9 cellular contexts compared by ENCODE assay signal in the genomic region with DNA sequence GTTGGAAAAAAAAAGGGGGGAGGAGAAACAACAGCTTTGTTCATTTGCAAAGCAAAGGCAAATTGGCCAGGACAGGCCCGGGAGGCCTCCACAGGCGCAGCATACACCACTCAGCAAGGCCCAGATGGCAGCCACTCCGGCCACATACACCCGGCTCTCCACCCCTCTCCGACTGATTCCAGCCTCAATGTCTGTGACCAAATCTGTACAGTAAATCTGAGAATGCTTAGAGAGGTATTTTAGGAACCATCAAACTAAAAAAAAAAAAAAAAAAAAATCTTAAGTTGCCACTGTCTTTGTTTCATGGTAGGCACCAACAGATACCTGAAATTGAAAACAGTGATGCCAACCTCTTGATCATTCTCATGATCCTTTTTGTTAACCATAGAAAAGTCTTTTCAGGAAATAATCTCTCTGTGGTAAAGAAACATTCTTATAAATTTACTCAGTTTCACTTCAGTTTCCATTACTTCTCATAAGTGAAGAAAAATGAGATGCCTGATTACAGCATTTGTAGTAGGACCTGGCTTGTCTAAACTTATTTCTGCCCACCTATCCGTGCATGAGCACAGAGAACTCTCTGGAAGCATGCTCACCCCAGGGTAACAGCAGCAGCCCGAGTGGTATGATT. TPM values are rescaled to one million over a fixed set of nuclear protein-coding genes. Genes with fewer than 3 reads are reported as not detected.
A peak's percentile ranks its signal among the peaks of the same experiment; 100 is the strongest.
DNase-seq lines count a peak whose midpoint lies in the region; ATAC-seq and TF ChIP-seq lines count a peak whose summit lies in the region.
"Had no signal": no experiment of that assay in that cellular context is flagged by ENCODE, and none has a peak within 500 bp of the region (broad histone marks: within the 10 kb centered on the region; RNA-seq: fewer than 3 reads in every experiment).

No MANE protein-coding gene starts in this region.

- H3K79me1 ChIP-seq in mesendoderm (ENCODE audit: low read length) = peaks cover 6% of the 10 kb centered on the region

- no peaks in the 10 kb centered on the region for H3K36me3 ChIP-seq in mesendoderm (ENCODE audit: control insufficient read depth, insufficient read depth, low read length)

- no CpG with 5 or more reads among the region's 7 CpGs for WGBS in mesendoderm (ENCODE audit: extremely low coverage, insufficient coverage, low lambda C conversion rate)

- ATAC-seq in HG02798 (IDR thresholded peaks at IDR 0.05; ENCODE audit: poor library complexity, unreplicated experiment) (peak; percentile 72), activated B cell treated with CpG ODN at 0.5 μM for 24 hours (ENCODE audit: low read depth) (peak; percentile 23), left cardiac atrium (no peak)
- peak; percentile 34 for ATAC-seq in stimulated activated naive CD8-positive, alpha-beta T cell treated with anti-CD3 and anti-CD28 coated beads, Interleukin-15, Interleukin-2, amounts not matched to agents 100 U/mL and 50 U/mL, for 24 hours
- ATAC-seq: HepG2 had no signal

- POLR2A ChIA-PET in activated CD4-positive, alpha-beta memory T cell treated with anti-CD3 and anti-CD28 coated beads for 36 hours (lab: Charles Lee) = no interaction called here
- POLR2A ChIA-PET in activated CD4-positive, alpha-beta memory T cell treated with anti-CD3 and anti-CD28 coated beads, Interleukin-2, amount 10 ng/mL, durations not matched to agents 7 days and 5 days (lab: Charles Lee) = interaction anchor here (1.4 to 5.4 kb wide), 3 partner anchors 12 to 23 kb away, joined by 4 to 32 read pairs (median 4); no protein-coding TSS in a partner anchor
- POLR2A ChIA-PET in activated B cell treated with CpG ODN at 0.5 μM for 24 hours (lab: Charles Lee) = interaction anchor here (0.5 to 2.0 kb wide), 7 partner anchors 11 to 99 kb away, joined by 3 to 6 read pairs (median 3); a partner anchor contains a TSS

- intact Hi-C loops in activated CD4-positive, alpha-beta memory T cell treated with anti-CD3 and anti-CD28 coated beads for 36 hours (cut with micrococcal nuclease) = loop anchor here (1.0 to 10.0 kb wide), 4 partner anchors 12 to 151 kb away; no protein-coding TSS in a partner anchor
- intact Hi-C loops in activated B cell treated with CpG ODN at 0.5 μM for 24 hours (cut with micrococcal nuclease) = loop anchor here (1.0 kb wide), 2 partner anchors 12 to 72 kb away; no protein-coding TSS in a partner anchor
- intact Hi-C loops in left cardiac atrium (cut with DNase I) = no loop called here

- H3K27me3 Mint-ChIP-seq in activated CD4-positive, alpha-beta memory T cell treated with anti-CD3 and anti-CD28 coated beads for 36 hours = peaks cover 33% of the 10 kb centered on the region
- H3K27me3 Mint-ChIP-seq in activated CD4-positive, alpha-beta memory T cell treated with anti-CD3 and anti-CD28 coated beads, Interleukin-2, amount 10 ng/mL, durations not matched to agents 7 days and 5 days = peaks cover 1% of the 10 kb centered on the region
- no peaks in the 10 kb centered on the region for H3K27me3 Mint-ChIP-seq in activated B cell treated with CpG ODN at 0.5 μM for 24 hours

- no peak overlapping the region for H3K4me3 ChIP-seq in mesendoderm (ENCODE audit: low read length)

- CTCF ChIA-PET in activated CD4-positive, alpha-beta memory T cell treated with anti-CD3 and anti-CD28 coated beads for 36 hours (lab: Charles Lee) = interaction anchor here (1.0 kb wide), 1 partner anchor 82 kb away, joined by 4 read pairs; no protein-coding TSS in a partner anchor
- CTCF ChIA-PET in activated CD4-positive, alpha-beta memory T cell treated with anti-CD3 and anti-CD28 coated beads, Interleukin-2, amount 10 ng/mL, durations not matched to agents 7 days and 5 days (lab: Charles Lee) = no interaction called here
- CTCF ChIA-PET in activated B cell treated with CpG ODN at 0.5 μM for 24 hours (lab: Charles Lee) = interaction anchor here (1.1 kb wide), 1 partner anchor 23 kb away, joined by 3 read pairs; no protein-coding TSS in a partner anchor

- no peak overlapping the region for H2BK5ac ChIP-seq in mesendoderm (ENCODE audit: low read length)

- peaks cover 8% of the 10 kb centered on the region for H3K36me3 Mint-ChIP-seq in activated CD4-positive, alpha-beta memory T cell treated with anti-CD3 and anti-CD28 coated beads for 36 hours
- H3K36me3 Mint-ChIP-seq in activated CD4-positive, alpha-beta memory T cell treated with anti-CD3 and anti-CD28 coated beads, Interleukin-2, amount 10 ng/mL, durations not matched to agents 7 days and 5 days (ENCODE audit: low read depth) = peaks cover 44% of the 10 kb centered on the region
- H3K36me3 Mint-ChIP-seq in activated B cell treated with CpG ODN at 0.5 μM for 24 hours (ENCODE audit: low read depth) = peaks cover 53% of the 10 kb centered on the region

- no peak overlapping the region for H2BK120ac ChIP-seq in mesendoderm (ENCODE audit: low read depth, low read length)

- H3K9me3 Mint-ChIP-seq in activated CD4-positive, alpha-beta memory T cell treated with anti-CD3 and anti-CD28 coated beads for 36 hours = no peaks in the 10 kb centered on the region
- H3K9me3 Mint-ChIP-seq in activated CD4-positive, alpha-beta memory T cell treated with anti-CD3 and anti-CD28 coated beads, Interleukin-2, amount 10 ng/mL, durations not matched to agents 7 days and 5 days = no peaks in the 10 kb centered on the region
- no peaks in the 10 kb centered on the region for H3K9me3 Mint-ChIP-seq in activated B cell treated with CpG ODN at 0.5 μM for 24 hours

- peaks cover 85% of the 10 kb centered on the region for H3K4me1 Mint-ChIP-seq in activated CD4-positive, alpha-beta memory T cell treated with anti-CD3 and anti-CD28 coated beads for 36 hours (ENCODE audit: low read depth)
- H3K4me1 Mint-ChIP-seq in activated CD4-positive, alpha-beta memory T cell treated with anti-CD3 and anti-CD28 coated beads, Interleukin-2, amount 10 ng/mL, durations not matched to agents 7 days and 5 days = peaks cover 86% of the 10 kb centered on the region
- H3K4me1 Mint-ChIP-seq in activated B cell treated with CpG ODN at 0.5 μM for 24 hours = peaks cover 99% of the 10 kb centered on the region

- H3K56ac ChIP-seq in mesendoderm (ENCODE audit: low read length) = no peak overlapping the region

- no peak overlapping the region for H2BK15ac ChIP-seq in mesendoderm (replicated peaks; ENCODE audit: low read depth)

- no peak overlapping the region for H4K8ac ChIP-seq in mesendoderm (ENCODE audit: low read depth, low read length)

- peaks cover 26% of the 10 kb centered on the region for H3K27me3 ChIP-seq in mesendoderm (ENCODE audit: insufficient read depth, low read length, poor library complexity)

- H3K79me2 ChIP-seq in mesendoderm (ENCODE audit: control insufficient read depth, insufficient read depth, low read length) = no peaks in the 10 kb centered on the region

- H3K18ac ChIP-seq in mesendoderm (ENCODE audit: low read length) = no peak overlapping the region

- no peak overlapping the region for H4K5ac ChIP-seq in mesendoderm (ENCODE audit: low read length)

- H3K4me3 Mint-ChIP-seq in activated CD4-positive, alpha-beta memory T cell treated with anti-CD3 and anti-CD28 coated beads for 36 hours = no peak overlapping the region
- H3K4me3 Mint-ChIP-seq in activated CD4-positive, alpha-beta memory T cell treated with anti-CD3 and anti-CD28 coated beads, Interleukin-2, amount 10 ng/mL, durations not matched to agents 7 days and 5 days = no peak overlapping the region
- H3K4me3 Mint-ChIP-seq in activated B cell treated with CpG ODN at 0.5 μM for 24 hours = peak overlapping the region; percentile 59

- no peak overlapping the region for H3K4me2 ChIP-seq in mesendoderm (ENCODE audit: low read length)

- no peak overlapping the region for H3K27ac Mint-ChIP-seq in activated CD4-positive, alpha-beta memory T cell treated with anti-CD3 and anti-CD28 coated beads for 36 hours
- H3K27ac Mint-ChIP-seq in activated CD4-positive, alpha-beta memory T cell treated with anti-CD3 and anti-CD28 coated beads, Interleukin-2, amount 10 ng/mL, durations not matched to agents 7 days and 5 days = no peak overlapping the region
- peak overlapping the region; percentile 68 for H3K27ac Mint-ChIP-seq in activated B cell treated with CpG ODN at 0.5 μM for 24 hours

- TF ChIP-seq CTCF in activated B cell treated with CpG ODN at 0.5 μM for 24 hours (IDR thresholded peaks at IDR 0.05) = no peak

- H3K4me1 ChIP-seq in mesendoderm (ENCODE audit: control insufficient read depth, low read depth, low read length) = peaks cover 6% of the 10 kb centered on the region

- no peak overlapping the region for H3K9ac ChIP-seq in mesendoderm (ENCODE audit: low read length)

- H3K23ac ChIP-seq in mesendoderm (ENCODE audit: low read length) = no peak overlapping the region

- no peak overlapping the region for H3K4ac ChIP-seq in mesendoderm (ENCODE audit: low read depth, low read length)

- DNase-seq in activated CD4-positive, alpha-beta memory T cell treated with anti-CD3 and anti-CD28 coated beads for 36 hours = peak; percentile 49
- no peak for DNase-seq in activated CD4-positive, alpha-beta memory T cell treated with anti-CD3 and anti-CD28 coated beads, Interleukin-2, amount 10 ng/mL, durations not matched to agents 7 days and 5 days
- DNase-seq in activated B cell treated with CpG ODN at 0.5 μM for 24 hours = peak; percentile 14
- no peak for DNase-seq in stimulated activated naive CD8-positive, alpha-beta T cell treated with anti-CD3 and anti-CD28 coated beads, Interleukin-15, Interleukin-2, amounts not matched to agents 100 U/mL and 50 U/mL, for 24 hours
- no peak for DNase-seq in mesendoderm
- DNase-seq in left cardiac atrium = no peak
- DNase-seq in SHP77 treated with DMSO at 0.1 percent for 48 hours (lab: John Stamatoyannopoulos, UW) = no peak

- H3K27ac ChIP-seq in mesendoderm (ENCODE audit: low read depth, low read length) = no peak overlapping the region

- no peak overlapping the region for H2AK5ac ChIP-seq in mesendoderm (ENCODE audit: low read length)

RNA-seq across cellular contexts. Expression of a gene that starts 20.2 kb away (rescaled TPM):
- total RNA-seq in activated CD4-positive, alpha-beta memory T cell treated with anti-CD3 and anti-CD28 coated beads for 36 hours = 10 to 100 TPM in 1 of 2 experiments, 1 to 10 TPM in 1; 10.0 to 10.4 TPM
- 10 to 100 TPM; 27.1 to 27.7 TPM for total RNA-seq in activated CD4-positive, alpha-beta memory T cell treated with anti-CD3 and anti-CD28 coated beads, Interleukin-2, amount 10 ng/mL, durations not matched to agents 7 days and 5 days
- total RNA-seq in activated B cell treated with CpG ODN at 0.5 μM for 24 hours (51.4 and 54.1 TPM in 2 replicates), left cardiac atrium (10 to 100 TPM; 20.5 to 22.7 TPM)
- polyA plus RNA-seq in mesendoderm (2013, experiment 1 of 2) = 8.6 TPM
- polyA plus RNA-seq in mesendoderm (2013, experiment 2 of 2) = 8.4 TPM

RNA-seq across cellular contexts. Expression of a gene that starts 40.4 kb away (rescaled TPM):
- total RNA-seq in activated CD4-positive, alpha-beta memory T cell treated with anti-CD3 and anti-CD28 coated beads for 36 hours = 10 to 100 TPM; 19.3 to 22.2 TPM
- 10 to 100 TPM; 23.4 to 24.7 TPM for total RNA-seq in activated CD4-positive, alpha-beta memory T cell treated with anti-CD3 and anti-CD28 coated beads, Interleukin-2, amount 10 ng/mL, durations not matched to agents 7 days and 5 days
- 132 and 154 TPM in 2 replicates for total RNA-seq in activated B cell treated with CpG ODN at 0.5 μM for 24 hours
- 4.4 TPM for polyA plus RNA-seq in mesendoderm (2013, experiment 1 of 2)
- 4.5 TPM for polyA plus RNA-seq in mesendoderm (2013, experiment 2 of 2)
- total RNA-seq in left cardiac atrium = 10 to 100 TPM; 24.9 to 38.9 TPM

Comparison
In these comparisons a context has a peak if more than half of its experiments do, and no peak if none do; other contexts are left out.
1. DNase-seq: peak in activated CD4-positive, alpha-beta memory T cell treated with anti-CD3 and anti-CD28 coated beads for 36 hours (single experiment) and activated B cell treated with CpG ODN at 0.5 μM for 24 hours (single experiment); none in activated CD4-positive, alpha-beta memory T cell treated with anti-CD3 and anti-CD28 coated beads, Interleukin-2, amount 10 ng/mL, durations not matched to agents 7 days and 5 days (single experiment), stimulated activated naive CD8-positive, alpha-beta T cell treated with anti-CD3 and anti-CD28 coated beads, Interleukin-15, Interleukin-2, amounts not matched to agents 100 U/mL and 50 U/mL, for 24 hours (single experiment), mesendoderm (single experiment), left cardiac atrium (single experiment) and SHP77 treated with DMSO at 0.1 percent for 48 hours (single experiment).
2. ATAC-seq: peak in HG02798 (single experiment), activated B cell treated with CpG ODN at 0.5 μM for 24 hours (single experiment) and stimulated activated naive CD8-positive, alpha-beta T cell treated with anti-CD3 and anti-CD28 coated beads, Interleukin-15, Interleukin-2, amounts not matched to agents 100 U/mL and 50 U/mL, for 24 hours (single experiment); none in left cardiac atrium (0 of 2).
3. intact Hi-C loops: an anchor here in activated CD4-positive, alpha-beta memory T cell treated with anti-CD3 and anti-CD28 coated beads for 36 hours (1.0 to 10.0 kb wide) and activated B cell treated with CpG ODN at 0.5 μM for 24 hours (1.0 kb wide); none called in left cardiac atrium.